Comparison of ENCODE assay signal across 8 cellular contexts in the genomic region with DNA sequence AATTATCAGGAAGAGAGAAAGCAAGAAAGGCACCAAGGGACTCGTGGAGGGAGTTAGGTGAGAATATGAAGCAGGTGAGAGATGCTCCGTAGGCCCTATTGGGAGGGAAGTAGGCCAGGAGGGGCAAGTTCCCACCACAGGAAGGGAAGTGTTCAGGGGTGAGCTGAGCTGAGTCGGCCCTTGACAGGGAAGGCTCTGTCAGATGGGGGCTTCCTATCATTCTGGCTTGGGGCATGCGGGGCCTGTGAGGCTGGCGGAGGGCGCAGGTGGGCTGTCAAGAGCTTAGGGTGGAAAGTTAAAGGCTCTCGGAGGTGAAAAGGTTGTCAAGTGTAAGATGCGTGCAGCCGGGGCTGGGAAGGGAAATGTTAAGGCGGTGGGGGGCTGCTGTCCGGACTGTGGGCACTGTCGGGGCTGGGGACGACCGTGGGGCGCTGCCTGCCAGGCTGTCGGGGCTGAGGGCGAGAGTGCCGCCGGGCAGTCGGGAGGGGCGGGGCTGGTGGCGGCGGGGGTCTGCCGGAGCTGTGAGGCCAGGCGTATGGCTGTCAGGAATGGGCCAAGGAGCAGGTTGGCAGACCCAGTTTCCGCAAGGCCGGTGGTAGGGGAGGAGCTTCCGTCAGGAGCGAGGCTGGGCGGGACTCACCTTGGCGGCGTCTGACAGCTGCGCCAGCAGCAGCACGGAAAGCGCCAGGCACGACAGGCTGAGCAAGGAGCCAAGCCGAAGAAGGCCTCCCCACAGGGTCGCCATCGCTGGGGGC. TPM values are rescaled to one million over a fixed set of nuclear protein-coding genes. Genes with fewer than 3 reads are reported as not detected.
DNase-seq lines count a peak whose midpoint lies in the region; ATAC-seq and TF ChIP-seq lines count a peak whose summit lies in the region.

No MANE protein-coding gene starts in this region.

- peak overlapping the region; percentile 71 for H3K9ac ChIP-seq in muscle layer of colon (ENCODE audit: low read length)

- peak overlapping the region; percentile 97 for H3K4me3 Mint-ChIP-seq in CD4-positive, alpha-beta T cell
- H3K4me3 Mint-ChIP-seq in endothelial cell (ENCODE audit: unreplicated experiment), result peak overlapping the region; percentile 97

- POLR2A ChIA-PET in CD4-positive, alpha-beta T cell (lab: Charles Lee), result interaction anchor here (0.7 to 2.6 kb wide), 18 partner anchors 9 to 1894 kb away, joined by 3 to 18 read pairs (median 5); partner anchors contain the start of genes AKIP1, ASCL3, NRIP3 and RPL27A

- TF ChIP-seq CTCF in CD4-positive, alpha-beta T cell (IDR thresholded peaks at IDR 0.05), result no peak
- no peak for TF ChIP-seq CTCF in endothelial cell (IDR thresholded peaks at IDR 0.05; ENCODE audit: unreplicated experiment)

- no peaks in the 10 kb centered on the region for H3K27me3 Mint-ChIP-seq in CD4-positive, alpha-beta T cell
- peaks cover 6% of the 10 kb centered on the region for H3K27me3 Mint-ChIP-seq in endothelial cell (ENCODE audit: unreplicated experiment)

- intact Hi-C loops in CD4-positive, alpha-beta T cell (cut with DNase I, micrococcal nuclease), result loop anchor here in 1 of 2 experiments (2.0 to 10.0 kb wide), 6 partner anchors 53 to 1341 kb away; partner anchors contain the start of genes ADM, AKIP1, RPL27A and TRIM66

- H3K4me1 Mint-ChIP-seq in CD4-positive, alpha-beta T cell (ENCODE audit: low read depth), result peaks cover 38% of the 10 kb centered on the region
- H3K4me1 Mint-ChIP-seq in endothelial cell (ENCODE audit: unreplicated experiment), result peaks cover 16% of the 10 kb centered on the region

- peak overlapping the region; percentile 91 for H3K27ac ChIP-seq in CD4-positive, alpha-beta T cell (ENCODE audit: low read depth, low read length)
- peak overlapping the region; percentile 95 for H3K27ac ChIP-seq in muscle layer of colon (ENCODE audit: low read depth, low read length)

- H3K36me3 Mint-ChIP-seq in CD4-positive, alpha-beta T cell (ENCODE audit: low read depth), result peaks cover 27% of the 10 kb centered on the region
- no peaks in the 10 kb centered on the region for H3K36me3 Mint-ChIP-seq in endothelial cell (ENCODE audit: low read depth, unreplicated experiment)

- CTCF ChIA-PET in CD4-positive, alpha-beta T cell (lab: Charles Lee), result interaction anchor here (0.6 to 1.3 kb wide), 3 partner anchors 49 to 281 kb away, joined by 3 read pairs; partner anchors contain the start of gene RPL27A

- H3K9me3 Mint-ChIP-seq in CD4-positive, alpha-beta T cell, result no peaks in the 10 kb centered on the region
- H3K9me3 Mint-ChIP-seq in endothelial cell (ENCODE audit: unreplicated experiment), result no peaks in the 10 kb centered on the region

- peak overlapping the region; percentile 97 for H3K27ac Mint-ChIP-seq in CD4-positive, alpha-beta T cell
- H3K27ac Mint-ChIP-seq in endothelial cell (ENCODE audit: unreplicated experiment), result peak overlapping the region; percentile 94

- H3K4me1 ChIP-seq in muscle layer of colon (ENCODE audit: insufficient read depth, low read length), result peaks cover 29% of the 10 kb centered on the region

- H3K9me3 ChIP-seq in CD4-positive, alpha-beta T cell (ENCODE audit: control insufficient read depth, low read length), result no peaks in the 10 kb centered on the region
- H3K9me3 ChIP-seq in muscle layer of colon (ENCODE audit: low read length), result no peaks in the 10 kb centered on the region

- peak overlapping the region; percentile 82 to 96 for H3K4me3 ChIP-seq in muscle layer of colon (ENCODE audit: low read depth in 1 of 2, low read length in 2 of 2)

- H3K27me3 ChIP-seq in CD4-positive, alpha-beta T cell (ENCODE audit: control insufficient read depth, insufficient read depth, low read length), result no peaks in the 10 kb centered on the region
- no peaks in the 10 kb centered on the region for H3K27me3 ChIP-seq in muscle layer of colon (ENCODE audit: control insufficient read depth in 1 of 2, insufficient read depth in 2 of 2, low read length in 2 of 2)

- peak; percentile 83 for ATAC-seq in CD4-positive, alpha-beta T cell (ENCODE audit: poor library complexity)
- ATAC-seq in GM19452 (IDR thresholded peaks at IDR 0.05; ENCODE audit: unreplicated experiment) (peak; percentile 64), HG03571 (IDR thresholded peaks at IDR 0.05; ENCODE audit: unreplicated experiment) (peak; percentile 66)

- peak; percentile 62 to 78 (median 68) for DNase-seq in CD4-positive, alpha-beta T cell
- DNase-seq in NK-92 (lab: John Stamatoyannopoulos, UW; ENCODE audit: unreplicated experiment), result peak; percentile 15
- DNase-seq in activated CD8-positive, alpha-beta memory T cell treated with anti-CD3 and anti-CD28 coated beads, Interleukin-2, amount 50 U/mL, for 48 hours, result peak; percentile 87
- DNase-seq in endothelial cell (ENCODE audit: low spot score), result peak; percentile 62
- DNase-seq in stimulated activated CD8-positive, alpha-beta memory T cell treated with anti-CD3 and anti-CD28 coated beads, Interleukin-7, amount 100 ng/mL, for 48 hours (ENCODE audit: extremely low read depth in 1 of 2, low read depth in 1 of 2), result peak; percentile 52 to 68

- H3K36me3 ChIP-seq in muscle layer of colon (ENCODE audit: insufficient read depth, low read length), result no peaks in the 10 kb centered on the region

RNA-seq across cellular contexts. Expression of gene TMEM9B, which starts 0.5 kb away (rescaled TPM):
- 10 to 100 TPM; 20.5 to 22.1 TPM for total RNA-seq in CD4-positive, alpha-beta T cell
- total RNA-seq in endothelial cell (ENCODE audit: unreplicated experiment), result 23.4 TPM

RNA-seq across cellular contexts. Expression of gene ASCL3, which starts 20.9 kb away (rescaled TPM):
- not detected for total RNA-seq in CD4-positive, alpha-beta T cell
- total RNA-seq in endothelial cell (ENCODE audit: unreplicated experiment), result not detected

RNA-seq across cellular contexts. Expression of gene C11orf16, which starts 31.0 kb away (rescaled TPM):
- not detected for total RNA-seq in CD4-positive, alpha-beta T cell
- total RNA-seq in endothelial cell (ENCODE audit: unreplicated experiment), result not detected

RNA-seq across cellular contexts. Expression of gene NRIP3, which starts 40.1 kb away (rescaled TPM):
- total RNA-seq in CD4-positive, alpha-beta T cell, result 1 to 10 TPM; 4.6 to 4.9 TPM
- 1.4 TPM for total RNA-seq in endothelial cell (ENCODE audit: unreplicated experiment)

RNA-seq across cellular contexts. Expression of gene AKIP1, which starts 52.8 kb away (rescaled TPM):
- 1 to 10 TPM; 3.2 to 4.1 TPM for total RNA-seq in CD4-positive, alpha-beta T cell
- 20.8 TPM for total RNA-seq in endothelial cell (ENCODE audit: unreplicated experiment)

Comparison
In these comparisons a context has a peak if more than half of its experiments do, and no peak if none do; other contexts are left out.
1. Peak in every context shown above with its lines: DNase-seq, ATAC-seq, H3K4me3 ChIP-seq and H3K27ac ChIP-seq.
2. DNase-seq: peak in every context shown above with its lines; median percentile 87 in activated CD8-positive, alpha-beta memory T cell treated with anti-CD3 and anti-CD28 coated beads, Interleukin-2, amount 50 U/mL, for 48 hours; 68 in CD4-positive, alpha-beta T cell; 62 in endothelial cell; 60 in stimulated activated CD8-positive, alpha-beta memory T cell treated with anti-CD3 and anti-CD28 coated beads, Interleukin-7, amount 100 ng/mL, for 48 hours; 15 in NK-92.